Comparison of ENCODE assay signal across 25 cellular contexts in genomic region chr7:30965372-30965771, GRCh38. TPM values are rescaled to one million over a fixed set of nuclear protein-coding genes. Genes with fewer than 3 reads are reported as not detected.
"Had no signal": no experiment of that assay in that cellular context is flagged by ENCODE, and none has a peak within 500 bp of the region (broad histone marks: within the 10 kb centered on the region; RNA-seq: fewer than 3 reads in every experiment).

No MANE protein-coding gene starts in this region.

- H3K4me1 ChIP-seq: colonic mucosa, lower lobe of right lung, tibial artery had no signal

- H3K36me3 ChIP-seq: brain microvascular endothelial cell, colonic mucosa, lower lobe of right lung, tibial artery had no signal

- H3K4me3 ChIP-seq: colonic mucosa, lower lobe of right lung, tibial artery had no signal

- H3K27ac ChIP-seq: brain microvascular endothelial cell, colonic mucosa, lower lobe of right lung, tibial artery had no signal

- H3K27me3 ChIP-seq: colonic mucosa had no signal

- ATAC-seq: activated CD8-positive, alpha-beta T cell treated with anti-CD3 and anti-CD28 coated beads, Interleukin-2, amount 10 ng/mL, durations not matched to agents 7 days and 5 days; activated naive CD8-positive, alpha-beta T cell treated with anti-CD3 and anti-CD28 coated beads, Interleukin-2, amount 50 U/mL, for 24 hours; left colon; lower lobe of right lung; stimulated activated naive CD8-positive, alpha-beta T cell treated with anti-CD3 and anti-CD28 coated beads, Interleukin-15, Interleukin-2, amounts not matched to agents 100 U/mL and 50 U/mL, for 24 hours had no signal

- DNase-seq: activated CD4-positive, alpha-beta T cell treated with anti-CD3 and anti-CD28 coated beads, Interleukin-2, amount 10 ng/mL, durations not matched to agents 7 days and 5 days; activated CD4-positive, CD25-positive, alpha-beta regulatory T cell; activated CD8-positive, alpha-beta T cell treated with anti-CD3 and anti-CD28 coated beads, Interleukin-2, amount 10 ng/mL, durations not matched to agents 7 days and 5 days; activated naive CD4-positive, alpha-beta T cell treated with anti-CD3 and anti-CD28 coated beads for 36 hours; activated naive CD8-positive, alpha-beta T cell treated with anti-CD3 and anti-CD28 coated beads, Interleukin-2, amount 50 U/mL, for 24 hours; activated T-cell treated with anti-CD3 and anti-CD28 coated beads, Interleukin-2, amount 50 U/mL, for 24 hours; aorta; brain microvascular endothelial cell; colonic mucosa; islet precursor cell; left colon; lower lobe of right lung; stimulated activated CD4-positive, alpha-beta T cell treated with anti-CD3 and anti-CD28 coated beads, Interleukin-12 subunit alpha, Interleukin-12 subunit beta, amount 100 ng/mL, for 4 hours; stimulated activated CD4-positive, alpha-beta T cell treated with anti-CD3 and anti-CD28 coated beads, Interleukin-1b, Interleukin-23, amount 100 ng/mL, for 48 hours; stimulated activated naive CD8-positive, alpha-beta T cell treated with anti-CD3 and anti-CD28 coated beads, Interleukin-15, Interleukin-2, amounts not matched to agents 100 U/mL and 50 U/mL, for 24 hours; substantia nigra; T-helper 9 cell; tibial artery had no signal

- H3K9me3 ChIP-seq: colonic mucosa, lower lobe of right lung, tibial artery had no signal

RNA-seq across cellular contexts. Expression of gene GHRHR, which starts 1.6 kb away (rescaled TPM):
- total RNA-seq: activated CD4-positive, alpha-beta T cell treated with anti-CD3 and anti-CD28 coated beads, Interleukin-2, amount 10 ng/mL, durations not matched to agents 7 days and 5 days; activated CD8-positive, alpha-beta T cell treated with anti-CD3 and anti-CD28 coated beads, Interleukin-2, amount 10 ng/mL, durations not matched to agents 7 days and 5 days; activated naive CD4-positive, alpha-beta T cell treated with anti-CD3 and anti-CD28 coated beads for 36 hours; colonic mucosa; epithelial cell of proximal tubule; fibroblast of lung; frontal cortex; left colon; lower lobe of right lung; mesothelial cell of epicardium; natural killer cell treated with Interleukin-12 subunit alpha and Interleukin-12 subunit beta and Interleukin-15 and Interleukin-18, amount 100 ng/mL, for 72 hours; progenitor cell of endocrine pancreas; urinary bladder had no signal
